In genomic region chr9:112820886-112821285, GRCh38 we compare ENCODE assay signal across 18 cellular contexts.
DNase-seq lines count a peak whose midpoint lies in the region; ATAC-seq and TF ChIP-seq lines count a peak whose summit lies in the region.
"Had no signal": no experiment of that assay in that cellular context is flagged by ENCODE, and none has a peak within 500 bp of the region (broad histone marks: within the 10 kb centered on the region; RNA-seq: fewer than 3 reads in every experiment).

No MANE protein-coding gene starts in this region.

- DNase-seq in CD1c-positive myeloid dendritic cell (ENCODE audit: extremely low spot score): peak; percentile 79
- peak; percentile 42 for DNase-seq in M059J (ENCODE audit: low read depth)
- DNase-seq in cardiac fibroblast (ENCODE audit: low read depth in 2 of 2): peak; percentile 67 to 77
- DNase-seq in foreskin melanocyte: peak; percentile 93
- DNase-seq in cerebellar nuclear complex (lab: John Stamatoyannopoulos, UW): no peak
- no peak for DNase-seq in NCI-H187 treated with DMSO at 0.1 percent for 48 hours (lab: John Stamatoyannopoulos, UW)
- no peak for DNase-seq in effector CD4-positive, alpha-beta T cell
- DNase-seq: activated CD4-positive, alpha-beta T cell treated with anti-CD3 and anti-CD28 coated beads, Interleukin-2, amount 50 U/mL, for 48 hours; activated naive CD4-positive, alpha-beta T cell treated with Interleukin-2 at 50 U/mL for 16 hours; activated T-cell treated with anti-CD3 and anti-CD28 coated beads, Interleukin-2, amount 50 U/mL, for 1 hour; body of pancreas; NCI-H1930; SIG-M5; stimulated activated CD4-positive, alpha-beta T cell treated with anti-CD3 and anti-CD28 coated beads, Interleukin-4, amount 100 ng/mL, for 1 hour had no signal

- ATAC-seq in GM18867 (IDR thresholded peaks at IDR 0.05; ENCODE audit: unreplicated experiment): no peak
- ATAC-seq: body of pancreas, GM23338 had no signal

- no peak overlapping the region for H3K4me3 ChIP-seq in cardiac fibroblast (replicated peaks in 1 of 2; ENCODE audit: low read depth in 2 of 2, low read length in 2 of 2)
- H3K4me3 ChIP-seq: BLaER1, body of pancreas, GM23338, skin epidermis had no signal

- no peak for TF ChIP-seq CTCF in cardiac fibroblast (IDR thresholded peaks at IDR 0.05; ENCODE audit: low read depth, low read length)

Comparison
In these comparisons a context has a peak if more than half of its experiments do, and no peak if none do; other contexts are left out.
1. DNase-seq: peak in CD1c-positive myeloid dendritic cell (single experiment), M059J (single experiment), cardiac fibroblast (2 of 2) and foreskin melanocyte (single experiment); none in cerebellar nuclear complex (0 of 2), NCI-H187 treated with DMSO at 0.1 percent for 48 hours (single experiment) and effector CD4-positive, alpha-beta T cell (single experiment).